ENCODE assay signal across 8 cellular contexts in the genomic region with DNA sequence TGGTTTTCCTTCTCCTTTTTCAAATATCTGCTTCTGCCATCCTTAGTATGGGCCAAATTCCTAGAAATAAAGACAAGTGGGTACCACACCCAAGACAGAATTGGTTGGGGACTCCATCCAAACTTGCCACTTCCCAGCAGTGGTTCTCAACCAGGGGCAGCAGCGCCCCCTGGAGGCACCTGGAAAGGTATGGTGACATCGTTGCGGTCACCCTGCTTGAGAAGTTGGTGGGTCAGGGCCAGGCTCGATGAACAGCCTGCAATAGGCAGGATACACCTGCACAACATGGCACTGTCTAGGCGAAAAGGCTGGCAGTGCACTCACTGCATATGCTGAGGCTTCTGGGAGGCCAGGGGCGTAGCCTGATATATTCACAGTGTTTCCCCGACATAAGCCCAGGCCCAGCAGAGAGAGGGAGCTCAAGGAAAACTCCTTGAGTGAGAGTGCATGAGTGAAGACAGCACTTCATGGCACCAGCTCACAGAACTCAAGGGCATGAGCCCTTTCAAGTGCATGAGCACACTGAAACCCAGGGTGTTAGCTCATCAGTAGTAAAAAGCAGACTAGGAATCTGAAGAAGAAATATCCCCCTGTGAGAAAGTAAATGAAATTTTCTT. TPM values are rescaled to one million over a fixed set of nuclear protein-coding genes. Genes with fewer than 3 reads are reported as not detected.
DNase-seq lines count a peak whose midpoint lies in the region; ATAC-seq, FAIRE-seq and TF ChIP-seq lines count a peak whose summit lies in the region.

No MANE protein-coding gene starts in this region.

- TF ChIP-seq CTCF in 22Rv1 (IDR thresholded peaks at IDR 0.05) (peak; percentile 57), GM12873 (IDR thresholded peaks at IDR 0.05; ENCODE audit: insufficient read depth, low read depth, low read length, missing control alignments) (peak; percentile 85), astrocyte (IDR thresholded peaks at IDR 0.05; ENCODE audit: insufficient read depth, low read depth, low read length) (peak; percentile 45), thoracic aorta (IDR thresholded peaks at IDR 0.05) (peak; percentile 50)

- no peaks in the 10 kb centered on the region for H3K36me3 Mint-ChIP-seq in astrocyte (ENCODE audit: low read depth, unreplicated experiment)

- H3K9me3 Mint-ChIP-seq in astrocyte (ENCODE audit: unreplicated experiment): no peaks in the 10 kb centered on the region

- H4K20me1 ChIP-seq in astrocyte (ENCODE audit: insufficient read depth, low read length): no peaks in the 10 kb centered on the region

- H3K79me2 ChIP-seq in astrocyte (ENCODE audit: insufficient read depth, low read length): no peaks in the 10 kb centered on the region

- intact Hi-C loops in left colon (cut with DNase I, micrococcal nuclease): no loop called here

- FAIRE-seq in astrocyte (lab: Jason Lieb, UNC): no peak

- peak; percentile 8 for DNase-seq in NCI-H1048 (lab: John Stamatoyannopoulos, UW)
- no peak for DNase-seq in astrocyte (ENCODE audit: low read depth)
- peak in 1 of 2 donors; percentile 51 for DNase-seq in left colon
- no peak for DNase-seq in thoracic aorta (ENCODE audit: low spot score)
- DNase-seq in epidermal melanocyte (ENCODE audit: insufficient read length, low spot score): no peak

- H3K4me3 ChIP-seq in astrocyte (ENCODE audit: insufficient read depth, low read depth, low read length): no peak overlapping the region
- no peak overlapping the region for H3K4me3 ChIP-seq in thoracic aorta

- H3K4me1 ChIP-seq in astrocyte (ENCODE audit: insufficient read depth, low read length): no peaks in the 10 kb centered on the region
- H3K4me1 ChIP-seq in thoracic aorta (ENCODE audit: control insufficient read depth in 1 of 2, low read depth in 2 of 2): no peaks in the 10 kb centered on the region

- H3K27me3 ChIP-seq in astrocyte (ENCODE audit: insufficient read depth, low read length): no peaks in the 10 kb centered on the region
- H3K27me3 ChIP-seq in thoracic aorta (replicated peaks; ENCODE audit: insufficient read depth): no peaks in the 10 kb centered on the region

- H3K27me3 Mint-ChIP-seq in astrocyte (ENCODE audit: low read depth, unreplicated experiment): peaks cover 6% of the 10 kb centered on the region

- H3K36me3 ChIP-seq in astrocyte (ENCODE audit: insufficient read depth, low read length) (no peaks in the 10 kb centered on the region), thoracic aorta (no peaks in the 10 kb centered on the region)

- no peak overlapping the region for H3K9ac ChIP-seq in astrocyte (ENCODE audit: low read length)

- H3K4me1 Mint-ChIP-seq in astrocyte (ENCODE audit: low read depth, unreplicated experiment): no peaks in the 10 kb centered on the region

- no peak overlapping the region for H3K4me3 Mint-ChIP-seq in astrocyte (ENCODE audit: unreplicated experiment)

- H2AFZ ChIP-seq in astrocyte (ENCODE audit: low read depth, low read length): no peak overlapping the region

- H3K27ac ChIP-seq in 22Rv1 (peak overlapping the region; percentile 50), astrocyte (ENCODE audit: low read depth, low read length) (no peak overlapping the region), thoracic aorta (no peak overlapping the region)

- peaks cover 3% of the 10 kb centered on the region for H3K9me3 ChIP-seq in astrocyte (ENCODE audit: insufficient read depth, low read depth, low read length)
- no peaks in the 10 kb centered on the region for H3K9me3 ChIP-seq in thoracic aorta

- H3K27ac Mint-ChIP-seq in astrocyte (ENCODE audit: unreplicated experiment): no peak overlapping the region

- ATAC-seq in left colon (peak; percentile 55), thoracic aorta (ENCODE audit: insufficient number of reproducible peaks, low FRiP score, low read depth) (no peak), HG02870 (IDR thresholded peaks at IDR 0.05; ENCODE audit: unreplicated experiment) (no peak)

- no peak overlapping the region for H3K4me2 ChIP-seq in astrocyte (ENCODE audit: low read length)

RNA-seq across cellular contexts. Expression of a gene that starts 57.7 kb away (rescaled TPM):
- 52.8 and 54.2 TPM in 2 replicates for total RNA-seq in astrocyte
- 10 to 100 TPM; 50.6 to 53.6 TPM for total RNA-seq in left colon
- total RNA-seq in thoracic aorta: 10 to 100 TPM; 20.5 to 61.7 TPM

RNA-seq across cellular contexts. Expression of a gene that starts 58.0 kb away (rescaled TPM):
- total RNA-seq in astrocyte (12.6 and 16.4 TPM in 2 replicates), left colon (1 to 10 TPM; 7.7 to 9.7 TPM), thoracic aorta (10 to 100 TPM in 1 of 2 donors, 1 to 10 TPM in 1; 7.8 to 48.1 TPM)
